In the genomic region with DNA sequence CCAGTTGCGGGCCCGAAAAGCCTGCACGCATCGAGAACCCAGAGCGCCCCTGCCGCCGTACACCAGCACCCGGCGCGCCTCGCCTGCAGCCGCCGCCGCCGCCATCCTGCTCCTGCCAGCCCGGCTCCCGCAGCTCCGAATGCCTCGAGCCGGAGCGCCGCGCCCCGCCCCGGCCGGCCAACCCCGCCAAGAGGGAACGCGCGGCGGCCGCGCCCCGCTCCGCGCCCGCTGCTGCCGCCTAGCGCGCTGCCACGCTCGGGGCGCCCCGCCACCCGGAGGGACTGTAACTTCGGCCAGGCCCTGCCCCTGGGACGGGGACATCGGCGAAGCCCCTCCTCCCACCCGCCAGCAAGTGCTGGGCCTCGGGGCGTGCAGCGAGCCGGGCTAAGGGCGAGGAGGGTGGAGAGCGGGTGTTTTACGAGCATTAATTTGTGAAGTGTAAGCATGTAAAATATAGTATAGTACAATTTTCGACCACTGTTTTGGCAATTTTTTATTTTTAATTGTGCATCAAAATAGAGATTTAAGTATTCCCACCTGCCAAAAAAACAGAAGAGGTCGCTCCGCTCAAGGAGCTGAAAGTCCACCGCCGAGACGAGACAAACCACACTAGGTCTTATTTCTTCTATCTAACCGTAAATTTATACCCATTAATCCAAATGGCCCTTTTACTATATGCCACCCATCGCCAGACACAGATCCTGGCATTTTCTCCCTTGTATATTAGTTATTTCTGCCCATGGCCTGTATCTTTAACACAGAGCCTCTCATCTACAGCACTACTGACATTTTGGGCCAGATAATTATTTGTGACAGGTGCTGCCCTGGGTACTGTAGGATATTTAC, we compare ENCODE assay signal across 8 cellular contexts. TPM values are rescaled to one million over a fixed set of nuclear protein-coding genes. Genes with fewer than 3 reads are reported as not detected.
DNase-seq lines count a peak whose midpoint lies in the region; ATAC-seq and TF ChIP-seq lines count a peak whose summit lies in the region.

A gene (minus strand): TSS at position 141 of the 846 bp plus-strand sequence. CDS start 36 bp downstream, at position 105.

- H3K9me3 ChIP-seq in CD8-positive, alpha-beta memory T cell (ENCODE audit: low read length), result no peaks in the 10 kb centered on the region
- no peaks in the 10 kb centered on the region for H3K9me3 ChIP-seq in esophagus squamous epithelium

- H3K36me3 Mint-ChIP-seq in CD8-positive, alpha-beta memory T cell, result peaks cover 0 to 23% (median 3%) of the 10 kb centered on the region in 3 donors
- H3K36me3 Mint-ChIP-seq in activated T-cell treated with anti-CD3 and anti-CD28 coated beads, Interleukin-2, amount 50 U/mL, for 4 hours (ENCODE audit: insufficient read depth), result peaks cover 5% of the 10 kb centered on the region

- CTCF ChIA-PET in CD8-positive, alpha-beta memory T cell (lab: Charles Lee), result interaction anchor here (0.6 to 1.6 kb wide), 6 partner anchors 9 to 305 kb away, joined by 3 to 6 read pairs (median 3); no protein-coding TSS in a partner anchor

- WGBS in esophagus squamous epithelium, 2 donors, result 6 to 10% methylated on average over 12 to 14 of the region's 65 CpGs

- peaks cover 1 to 10% of the 10 kb centered on the region in 2 donors for H3K27me3 Mint-ChIP-seq in CD8-positive, alpha-beta memory T cell
- peaks cover 10% of the 10 kb centered on the region for H3K27me3 Mint-ChIP-seq in activated T-cell treated with anti-CD3 and anti-CD28 coated beads, Interleukin-2, amount 50 U/mL, for 4 hours (ENCODE audit: low read depth)

- peak within 1 kb of the TSS; percentile 61 to 96 (median 93) for H3K27ac Mint-ChIP-seq in CD8-positive, alpha-beta memory T cell

- H3K27ac ChIP-seq in CD8-positive, alpha-beta memory T cell (ENCODE audit: low read depth, low read length), result peak within 1 kb of the TSS; percentile 25
- peak within 1 kb of the TSS; percentile 74 to 86 (median 83) for H3K27ac ChIP-seq in esophagus squamous epithelium

- peak; percentile 53 to 75 (median 66) for DNase-seq in CD8-positive, alpha-beta memory T cell
- DNase-seq in OCI-M1 (lab: John Stamatoyannopoulos, UW) (peak; percentile 91), esophagus squamous epithelium (lab: John Stamatoyannopoulos, UW) (no peak), myocyte (ENCODE audit: low read depth) (peak; percentile 86)
- peak; percentile 67 for DNase-seq in activated T-cell treated with anti-CD3 and anti-CD28 coated beads, Interleukin-2, amount 50 U/mL, for 4 hours
- peak; percentile 69 to 74 for DNase-seq in stimulated activated CD8-positive, alpha-beta memory T cell treated with anti-CD3 and anti-CD28 coated beads, Interleukin-7, amount 100 ng/mL, for 48 hours (ENCODE audit: extremely low read depth in 1 of 2, low read depth in 1 of 2)

- peak within 1 kb of the TSS; percentile 91 to 100 (median 97) for H3K4me3 Mint-ChIP-seq in CD8-positive, alpha-beta memory T cell
- H3K4me3 Mint-ChIP-seq in activated T-cell treated with anti-CD3 and anti-CD28 coated beads, Interleukin-2, amount 50 U/mL, for 4 hours, result peak within 1 kb of the TSS; percentile 99

- H3K4me3 ChIP-seq in CD8-positive, alpha-beta memory T cell (ENCODE audit: low read length), result peak within 1 kb of the TSS; percentile 60
- H3K4me3 ChIP-seq in esophagus squamous epithelium, result peak within 1 kb of the TSS; percentile 79 to 98 (median 82)

- H3K9me3 Mint-ChIP-seq in CD8-positive, alpha-beta memory T cell, result no peaks in the 10 kb centered on the region
- H3K9me3 Mint-ChIP-seq in activated T-cell treated with anti-CD3 and anti-CD28 coated beads, Interleukin-2, amount 50 U/mL, for 4 hours, result no peaks in the 10 kb centered on the region

- no peaks in the 10 kb centered on the region for H3K36me3 ChIP-seq in CD8-positive, alpha-beta memory T cell (ENCODE audit: insufficient read depth, low read length)
- peaks cover 0 to 23% (median 4%) of the 10 kb centered on the region in 3 donors for H3K36me3 ChIP-seq in esophagus squamous epithelium

- peak in 5 of 6 experiments; percentile 30 to 52 (median 35) for TF ChIP-seq CTCF in esophagus squamous epithelium (IDR thresholded peaks at IDR 0.05)

- ATAC-seq in GM19328 (IDR thresholded peaks at IDR 0.05; ENCODE audit: unreplicated experiment) (peak; percentile 94), HG03460 (IDR thresholded peaks at IDR 0.05; ENCODE audit: unreplicated experiment) (peak; percentile 93)
- peak; percentile 96 to 97 for ATAC-seq in activated T-cell treated with anti-CD3 and anti-CD28 coated beads, Interleukin-2, amount 50 U/mL, for 4 hours

- TF ChIP-seq POLR2A in esophagus squamous epithelium (IDR thresholded peaks at IDR 0.05), result no peak

- POLR2A ChIA-PET in CD8-positive, alpha-beta memory T cell (lab: Charles Lee), result no interaction called here

- peaks cover 28 to 39% (median 37%) of the 10 kb centered on the region in 3 donors for H3K4me1 Mint-ChIP-seq in CD8-positive, alpha-beta memory T cell
- H3K4me1 Mint-ChIP-seq in activated T-cell treated with anti-CD3 and anti-CD28 coated beads, Interleukin-2, amount 50 U/mL, for 4 hours (ENCODE audit: low read depth), result peaks cover 24% of the 10 kb centered on the region

- peaks cover 3% of the 10 kb centered on the region for H3K27me3 ChIP-seq in CD8-positive, alpha-beta memory T cell (ENCODE audit: insufficient read depth, low read length, poor library complexity, severe bottlenecking)
- H3K27me3 ChIP-seq in esophagus squamous epithelium, result no peaks in the 10 kb centered on the region

- peaks cover 23% of the 10 kb centered on the region for H3K4me1 ChIP-seq in CD8-positive, alpha-beta memory T cell (ENCODE audit: insufficient read depth, low read length)
- peaks cover 8 to 41% (median 13%) of the 10 kb centered on the region in 3 donors for H3K4me1 ChIP-seq in esophagus squamous epithelium

- intact Hi-C loops in esophagus squamous epithelium (cut with DNase I), result no loop called here

RNA-seq across cellular contexts. Expression of the gene that starts here (rescaled TPM):
- 10 to 100 TPM; 50.9 to 54.9 TPM for total RNA-seq in CD8-positive, alpha-beta memory T cell
- 36.1 TPM for polyA plus RNA-seq in CD8-positive, alpha-beta memory T cell
- 10 to 100 TPM; 46.7 to 52.9 (median 52.8) TPM for total RNA-seq in activated T-cell treated with anti-CD3 and anti-CD28 coated beads, Interleukin-2, amount 50 U/mL, for 4 hours
- total RNA-seq in esophagus squamous epithelium, result 1 to 10 TPM; 5.5 to 9.4 (median 8.5) TPM
- total RNA-seq in myocyte, result 12.0 and 36.8 TPM in 2 replicates
- 34.8 TPM for polyA plus RNA-seq in myocyte (2012)
